Comparison of ENCODE assay signal across 16 cellular contexts in genomic region chr10:48468866-48469511, GRCh38.
DNase-seq lines count a peak whose midpoint lies in the region; TF ChIP-seq lines count a peak whose summit lies in the region.
"Had no signal": no experiment of that assay in that cellular context is flagged by ENCODE, and none has a peak within 500 bp of the region (broad histone marks: within the 10 kb centered on the region; RNA-seq: fewer than 3 reads in every experiment).

No MANE protein-coding gene starts in this region.

- no peak for TF ChIP-seq POLR2A in thyroid gland (IDR thresholded peaks at IDR 0.05)

- H3K4me3 ChIP-seq in thyroid gland (replicated peaks in 1 of 3): no peak overlapping the region
- H3K4me3 ChIP-seq in MM.1S (ENCODE audit: low read length): no peak overlapping the region
- H3K4me3 ChIP-seq: heart left ventricle, pancreas had no signal

- H3K27me3 ChIP-seq in thyroid gland: no peaks in the 10 kb centered on the region
- H3K27me3 ChIP-seq in MM.1S (replicated peaks; ENCODE audit: insufficient read depth, low read length): no peaks in the 10 kb centered on the region
- H3K27me3 ChIP-seq: pancreas had no signal

- peak; percentile 38 for DNase-seq in activated CD8-positive, alpha-beta memory T cell treated with anti-CD3 and anti-CD28 coated beads for 24 hours
- no peak for DNase-seq in activated CD8-positive, alpha-beta memory T cell treated with anti-CD3 and anti-CD28 coated beads, Interleukin-2, amount 50 U/mL, for 4 hours
- DNase-seq in OCI-M1 (lab: John Stamatoyannopoulos, UW) (peak; percentile 62), mesothelial cell of epicardium (ENCODE audit: low spot score in 2 of 2, unreplicated experiment in 2 of 2) (peak; percentile 6 to 28), thyroid gland (no peak), dedifferentiated amniotic fluid mesenchymal stem cell (ENCODE audit: extremely low spot score) (no peak), MM.1S (no peak)
- DNase-seq in activated T-cell treated with anti-CD3 and anti-CD28 coated beads, Interleukin-2, amount 50 U/mL, for 24 hours: no peak
- DNase-seq: activated CD4-positive, alpha-beta T cell treated with anti-CD3 and anti-CD28 coated beads, Interleukin-2, amount 10 ng/mL, durations not matched to agents 7 days and 5 days; NCI-H1105 treated with DMSO at 0.1 percent for 48 hours; NCI-H2107; NCI-H524 had no signal

- no peak overlapping the region for H3K9ac ChIP-seq in MM.1S (ENCODE audit: low read length)

- TF ChIP-seq CTCF in mesothelial cell of epicardium (IDR thresholded peaks at IDR 0.05; ENCODE audit: unreplicated experiment): no peak
- no peak for TF ChIP-seq CTCF in thyroid gland (IDR thresholded peaks at IDR 0.05)
- TF ChIP-seq CTCF in MM.1S (IDR thresholded peaks at IDR 0.05; ENCODE audit: low read length): no peak

- no peaks in the 10 kb centered on the region for H3K9me2 ChIP-seq in MM.1S (replicated peaks; ENCODE audit: insufficient read depth, low read length)

- no peak overlapping the region for H3K4me3 Mint-ChIP-seq in mesothelial cell of epicardium
- no peak overlapping the region for H3K4me3 Mint-ChIP-seq in activated T-cell treated with anti-CD3 and anti-CD28 coated beads, Interleukin-2, amount 50 U/mL, for 24 hours
- H3K4me3 Mint-ChIP-seq: activated CD4-positive, alpha-beta T cell treated with anti-CD3 and anti-CD28 coated beads, Interleukin-2, amount 10 ng/mL, durations not matched to agents 7 days and 5 days; stimulated activated naive CD8-positive, alpha-beta T cell treated with anti-CD3 and anti-CD28 coated beads, Interleukin-15, Interleukin-2, amounts not matched to agents 100 ng/mL and 50 ng/mL, for 24 hours had no signal

- WGBS in thyroid gland, 2 donors: 60 to 75% methylated on average over 1 to 2 of the region's 3 CpGs

- H3K27ac Mint-ChIP-seq in mesothelial cell of epicardium: peak overlapping the region; percentile 48
- H3K27ac Mint-ChIP-seq in activated T-cell treated with anti-CD3 and anti-CD28 coated beads, Interleukin-2, amount 50 U/mL, for 24 hours: no peak overlapping the region
- H3K27ac Mint-ChIP-seq: activated CD4-positive, alpha-beta T cell treated with anti-CD3 and anti-CD28 coated beads, Interleukin-2, amount 10 ng/mL, durations not matched to agents 7 days and 5 days; activated naive CD4-positive, alpha-beta T cell treated with anti-CD3 and anti-CD28 coated beads, Interleukin-2, amount 50 U/mL, for 72 hours; stimulated activated naive CD8-positive, alpha-beta T cell treated with anti-CD3 and anti-CD28 coated beads, Interleukin-15, Interleukin-2, amounts not matched to agents 100 ng/mL and 50 ng/mL, for 24 hours had no signal

- no peaks in the 10 kb centered on the region for H3K36me3 Mint-ChIP-seq in mesothelial cell of epicardium
- H3K36me3 Mint-ChIP-seq in activated T-cell treated with anti-CD3 and anti-CD28 coated beads, Interleukin-2, amount 50 U/mL, for 24 hours (ENCODE audit: low read depth): no peaks in the 10 kb centered on the region
- H3K36me3 Mint-ChIP-seq: activated naive CD4-positive, alpha-beta T cell treated with anti-CD3 and anti-CD28 coated beads, Interleukin-2, amount 50 U/mL, for 72 hours had no signal

- peaks cover 42% of the 10 kb centered on the region for H3K4me1 Mint-ChIP-seq in mesothelial cell of epicardium
- no peaks in the 10 kb centered on the region for H3K4me1 Mint-ChIP-seq in activated T-cell treated with anti-CD3 and anti-CD28 coated beads, Interleukin-2, amount 50 U/mL, for 24 hours (ENCODE audit: low read depth)

- no peaks in the 10 kb centered on the region for H3K36me3 ChIP-seq in thyroid gland
- H3K36me3 ChIP-seq in MM.1S (replicated peaks; ENCODE audit: insufficient read depth, low read length): no peaks in the 10 kb centered on the region
- H3K36me3 ChIP-seq: heart left ventricle, pancreas had no signal

- intact Hi-C loops in thyroid gland (cut with DNase I): no loop called here

- no peak overlapping the region for H3K4me2 ChIP-seq in MM.1S (ENCODE audit: low read depth, low read length)

- H4K20me1 ChIP-seq in MM.1S (ENCODE audit: insufficient read depth, low read length): no peaks in the 10 kb centered on the region

- H3K9me3 ChIP-seq in thyroid gland: no peaks in the 10 kb centered on the region
- H3K9me3 ChIP-seq in MM.1S (replicated peaks; ENCODE audit: insufficient read depth, low read length): no peaks in the 10 kb centered on the region
- H3K9me3 ChIP-seq: heart left ventricle, pancreas had no signal

- H3K79me2 ChIP-seq in MM.1S (ENCODE audit: low read length): no peaks in the 10 kb centered on the region

- H3K4me1 ChIP-seq in thyroid gland: peaks cover 20 to 27% of the 10 kb centered on the region in 2 donors
- H3K4me1 ChIP-seq in MM.1S (ENCODE audit: low read length): no peaks in the 10 kb centered on the region
- H3K4me1 ChIP-seq: pancreas had no signal

- peak overlapping the region in 2 of 3 donors; percentile 5 to 40 for H3K27ac ChIP-seq in thyroid gland
- H3K27ac ChIP-seq in MM.1S (ENCODE audit: low read length): no peak overlapping the region
- H3K27ac ChIP-seq: heart left ventricle, pancreas had no signal

- no peaks in the 10 kb centered on the region for H3K27me3 Mint-ChIP-seq in mesothelial cell of epicardium (ENCODE audit: low read depth)
- H3K27me3 Mint-ChIP-seq in activated T-cell treated with anti-CD3 and anti-CD28 coated beads, Interleukin-2, amount 50 U/mL, for 24 hours: no peaks in the 10 kb centered on the region
- H3K27me3 Mint-ChIP-seq: activated CD4-positive, alpha-beta T cell treated with anti-CD3 and anti-CD28 coated beads, Interleukin-2, amount 10 ng/mL, durations not matched to agents 7 days and 5 days; stimulated activated naive CD8-positive, alpha-beta T cell treated with anti-CD3 and anti-CD28 coated beads, Interleukin-15, Interleukin-2, amounts not matched to agents 100 ng/mL and 50 ng/mL, for 24 hours had no signal

- peaks cover 9% of the 10 kb centered on the region for H3K9me3 Mint-ChIP-seq in mesothelial cell of epicardium
- H3K9me3 Mint-ChIP-seq in activated T-cell treated with anti-CD3 and anti-CD28 coated beads, Interleukin-2, amount 50 U/mL, for 24 hours: no peaks in the 10 kb centered on the region
- H3K9me3 Mint-ChIP-seq: activated CD4-positive, alpha-beta T cell treated with anti-CD3 and anti-CD28 coated beads, Interleukin-2, amount 10 ng/mL, durations not matched to agents 7 days and 5 days; activated naive CD4-positive, alpha-beta T cell treated with anti-CD3 and anti-CD28 coated beads, Interleukin-2, amount 50 U/mL, for 72 hours; stimulated activated naive CD8-positive, alpha-beta T cell treated with anti-CD3 and anti-CD28 coated beads, Interleukin-15, Interleukin-2, amounts not matched to agents 100 ng/mL and 50 ng/mL, for 24 hours had no signal

- no peak overlapping the region for H2AFZ ChIP-seq in MM.1S (ENCODE audit: low read length)

- H3F3A ChIP-seq in MM.1S (ENCODE audit: insufficient read depth, low read length): no peaks in the 10 kb centered on the region

Comparison
In these comparisons a context has a peak if more than half of its experiments do, and no peak if none do; other contexts are left out.
1. DNase-seq: peak in activated CD8-positive, alpha-beta memory T cell treated with anti-CD3 and anti-CD28 coated beads for 24 hours (single experiment), OCI-M1 (single experiment) and mesothelial cell of epicardium (2 of 2); none in activated CD8-positive, alpha-beta memory T cell treated with anti-CD3 and anti-CD28 coated beads, Interleukin-2, amount 50 U/mL, for 4 hours (single experiment), thyroid gland (0 of 2), dedifferentiated amniotic fluid mesenchymal stem cell (single experiment), MM.1S (single experiment) and activated T-cell treated with anti-CD3 and anti-CD28 coated beads, Interleukin-2, amount 50 U/mL, for 24 hours (single experiment).